13 cellular contexts compared by ENCODE assay signal in the genomic region with DNA sequence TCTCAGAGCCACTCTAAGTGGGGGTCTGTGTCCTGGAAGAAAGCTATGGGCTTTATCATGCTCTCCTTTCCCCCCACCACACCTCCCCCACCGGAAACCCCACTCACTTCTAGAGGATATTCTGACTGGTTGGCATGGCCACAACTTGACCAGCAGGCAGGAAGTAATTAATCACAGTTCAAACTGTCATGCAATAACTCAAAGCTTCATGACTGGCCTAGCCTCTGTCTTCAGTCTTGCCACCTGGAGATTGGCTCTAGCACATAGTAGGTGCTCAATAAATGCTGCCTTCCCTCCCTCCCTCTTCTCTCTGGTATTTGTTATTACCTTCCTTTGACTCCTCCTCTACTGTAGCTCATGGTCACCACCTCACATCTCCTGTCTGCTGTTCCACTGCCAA.
A peak's percentile ranks its signal among the peaks of the same experiment; 100 is the strongest.
DNase-seq lines count a peak whose midpoint lies in the region; ATAC-seq lines count a peak whose summit lies in the region.
"Had no signal": no experiment of that assay in that cellular context is flagged by ENCODE, and none has a peak within 500 bp of the region (broad histone marks: within the 10 kb centered on the region; RNA-seq: fewer than 3 reads in every experiment).

No MANE protein-coding gene starts in this region.

- no peaks in the 10 kb centered on the region for H3K4me1 Mint-ChIP-seq in activated CD4-positive, alpha-beta memory T cell treated with anti-CD3 and anti-CD28 coated beads for 36 hours (ENCODE audit: low read depth)
- H3K4me1 Mint-ChIP-seq in activated CD4-positive, alpha-beta memory T cell treated with anti-CD3 and anti-CD28 coated beads, Interleukin-2, amount 10 ng/mL, durations not matched to agents 7 days and 5 days, result peaks cover 5% of the 10 kb centered on the region
- H3K4me1 Mint-ChIP-seq: stimulated activated naive B cell treated with anti-CD40 and anti-IgM and Interleukin-4, amounts not matched to agents 10 μg/mL and 1 μg/mL and 100 μg/mL, for 72 hours had no signal

- intact Hi-C loops in activated CD4-positive, alpha-beta memory T cell treated with anti-CD3 and anti-CD28 coated beads for 36 hours (cut with micrococcal nuclease), result no loop called here

- POLR2A ChIA-PET in activated CD4-positive, alpha-beta memory T cell treated with anti-CD3 and anti-CD28 coated beads for 36 hours (lab: Charles Lee), result no interaction called here
- POLR2A ChIA-PET in activated CD4-positive, alpha-beta memory T cell treated with anti-CD3 and anti-CD28 coated beads, Interleukin-2, amount 10 ng/mL, durations not matched to agents 7 days and 5 days (lab: Charles Lee), result interaction anchor here (1.4 kb wide), 1 partner anchor 8 kb away, joined by 4 read pairs; no protein-coding TSS in a partner anchor

- peaks cover 14% of the 10 kb centered on the region for H3K27me3 Mint-ChIP-seq in activated CD4-positive, alpha-beta memory T cell treated with anti-CD3 and anti-CD28 coated beads for 36 hours
- peaks cover 40% of the 10 kb centered on the region for H3K27me3 Mint-ChIP-seq in activated CD4-positive, alpha-beta memory T cell treated with anti-CD3 and anti-CD28 coated beads, Interleukin-2, amount 10 ng/mL, durations not matched to agents 7 days and 5 days

- CTCF ChIA-PET in activated CD4-positive, alpha-beta memory T cell treated with anti-CD3 and anti-CD28 coated beads for 36 hours (lab: Charles Lee), result no interaction called here
- CTCF ChIA-PET in activated CD4-positive, alpha-beta memory T cell treated with anti-CD3 and anti-CD28 coated beads, Interleukin-2, amount 10 ng/mL, durations not matched to agents 7 days and 5 days (lab: Charles Lee), result no interaction called here

- H3K27ac Mint-ChIP-seq in activated CD4-positive, alpha-beta memory T cell treated with anti-CD3 and anti-CD28 coated beads for 36 hours, result no peak overlapping the region
- no peak overlapping the region for H3K27ac Mint-ChIP-seq in activated CD4-positive, alpha-beta memory T cell treated with anti-CD3 and anti-CD28 coated beads, Interleukin-2, amount 10 ng/mL, durations not matched to agents 7 days and 5 days
- H3K27ac Mint-ChIP-seq: stimulated activated naive B cell treated with anti-CD40 and anti-IgM and Interleukin-4, amounts not matched to agents 10 μg/mL and 1 μg/mL and 100 μg/mL, for 72 hours had no signal

- no peak overlapping the region for H3K4me3 Mint-ChIP-seq in activated CD4-positive, alpha-beta memory T cell treated with anti-CD3 and anti-CD28 coated beads for 36 hours
- no peak overlapping the region for H3K4me3 Mint-ChIP-seq in activated CD4-positive, alpha-beta memory T cell treated with anti-CD3 and anti-CD28 coated beads, Interleukin-2, amount 10 ng/mL, durations not matched to agents 7 days and 5 days
- H3K4me3 Mint-ChIP-seq: stimulated activated naive B cell treated with anti-CD40 and anti-IgM and Interleukin-4, amounts not matched to agents 10 μg/mL and 1 μg/mL and 100 μg/mL, for 72 hours had no signal

- peak; percentile 51 for ATAC-seq in GM21619 (IDR thresholded peaks at IDR 0.05; ENCODE audit: unreplicated experiment)

- DNase-seq in activated CD4-positive, alpha-beta memory T cell treated with anti-CD3 and anti-CD28 coated beads for 36 hours, result peak; percentile 25
- DNase-seq in activated CD4-positive, alpha-beta memory T cell treated with anti-CD3 and anti-CD28 coated beads, Interleukin-2, amount 10 ng/mL, durations not matched to agents 7 days and 5 days, result no peak
- DNase-seq in M059J (ENCODE audit: low read depth) (peak; percentile 38), mesenteric fat pad (ENCODE audit: low spot score) (peak; percentile 6), NCI-H1930 (lab: John Stamatoyannopoulos, UW) (no peak), H4 (ENCODE audit: low spot score) (no peak)
- no peak for DNase-seq in activated effector memory CD4-positive, alpha-beta T cell treated with anti-CD3 and anti-CD28 coated beads, Interleukin-2, amount 50 U/mL, for 16 hours
- DNase-seq: NCI-H146; NCI-H526 treated with DMSO at 0.1 percent for 48 hours; SJCRH30; stimulated activated CD4-positive, alpha-beta T cell treated with anti-CD3 and anti-CD28 coated beads, Interleukin-2, amount 100 ng/mL, for 24 hours; stimulated activated naive B cell treated with anti-CD40 and anti-IgM and Interleukin-4, amounts not matched to agents 10 μg/mL and 1 μg/mL and 100 μg/mL, for 72 hours had no signal

- no peaks in the 10 kb centered on the region for H3K36me3 Mint-ChIP-seq in activated CD4-positive, alpha-beta memory T cell treated with anti-CD3 and anti-CD28 coated beads for 36 hours
- H3K36me3 Mint-ChIP-seq in activated CD4-positive, alpha-beta memory T cell treated with anti-CD3 and anti-CD28 coated beads, Interleukin-2, amount 10 ng/mL, durations not matched to agents 7 days and 5 days (ENCODE audit: low read depth), result no peaks in the 10 kb centered on the region
- H3K36me3 Mint-ChIP-seq: stimulated activated naive B cell treated with anti-CD40 and anti-IgM and Interleukin-4, amounts not matched to agents 10 μg/mL and 1 μg/mL and 100 μg/mL, for 72 hours had no signal

- no peaks in the 10 kb centered on the region for H3K9me3 Mint-ChIP-seq in activated CD4-positive, alpha-beta memory T cell treated with anti-CD3 and anti-CD28 coated beads for 36 hours
- no peaks in the 10 kb centered on the region for H3K9me3 Mint-ChIP-seq in activated CD4-positive, alpha-beta memory T cell treated with anti-CD3 and anti-CD28 coated beads, Interleukin-2, amount 10 ng/mL, durations not matched to agents 7 days and 5 days

Comparison
In these comparisons a context has a peak if more than half of its experiments do, and no peak if none do; other contexts are left out.
1. DNase-seq: peak in activated CD4-positive, alpha-beta memory T cell treated with anti-CD3 and anti-CD28 coated beads for 36 hours (single experiment), M059J (single experiment) and mesenteric fat pad (single experiment); none in activated CD4-positive, alpha-beta memory T cell treated with anti-CD3 and anti-CD28 coated beads, Interleukin-2, amount 10 ng/mL, durations not matched to agents 7 days and 5 days (single experiment), activated effector memory CD4-positive, alpha-beta T cell treated with anti-CD3 and anti-CD28 coated beads, Interleukin-2, amount 50 U/mL, for 16 hours (single experiment), NCI-H1930 (0 of 2) and H4 (single experiment).